ENCODE assay signal across 8 cellular contexts in genomic region chr3:58334013-58334321, GRCh38. TPM values are rescaled to one million over a fixed set of nuclear protein-coding genes. Genes with fewer than 3 reads are reported as not detected.
DNase-seq lines count a peak whose midpoint lies in the region; ATAC-seq, FAIRE-seq and TF ChIP-seq lines count a peak whose summit lies in the region.

No MANE protein-coding gene starts in this region.

- H3K27ac ChIP-seq in sigmoid colon = peak overlapping the region; percentile 72 to 84 (median 82)

- peaks cover 0 to 41% (median 35%) of the 10 kb centered on the region in 4 donors for H3K4me1 ChIP-seq in sigmoid colon

- FAIRE-seq in GM19239 (lab: Jason Lieb, UNC) = no peak

- intact Hi-C loops in sigmoid colon (cut with DNase I) = no loop called here

- H3K27me3 ChIP-seq in sigmoid colon = no peaks in the 10 kb centered on the region

- TF ChIP-seq CTCF in GM12865 (IDR thresholded peaks at IDR 0.05; ENCODE audit: insufficient read depth, low read depth, low read length, missing control alignments) = no peak
- TF ChIP-seq CTCF in fibroblast of the aortic adventitia (IDR thresholded peaks at IDR 0.05; ENCODE audit: insufficient read depth, low read length) = no peak
- TF ChIP-seq CTCF in sigmoid colon (IDR thresholded peaks at IDR 0.05) = no peak

- DNase-seq in GM12865 (ENCODE audit: low read depth) = no peak
- peak; percentile 48 for DNase-seq in SW480 (ENCODE audit: low spot score)
- no peak for DNase-seq in fibroblast of the aortic adventitia (ENCODE audit: low read depth)
- DNase-seq in sigmoid colon = no peak
- DNase-seq in NCI-H146 treated with DMSO at 0.1 percent for 48 hours (lab: John Stamatoyannopoulos, UW; ENCODE audit: unreplicated experiment) = no peak
- DNase-seq in GM19239 (ENCODE audit: insufficient read length, low spot score) = no peak

- WGBS in sigmoid colon, 2 donors = 27 to 28% methylated on average over 4 of the region's 4 CpGs

- no peaks in the 10 kb centered on the region for H3K9me3 ChIP-seq in sigmoid colon

- peak overlapping the region; percentile 51 for H3K4me3 ChIP-seq in GM12865 (ENCODE audit: low read depth, low read length)
- peak overlapping the region; percentile 90 for H3K4me3 ChIP-seq in fibroblast of the aortic adventitia (ENCODE audit: low read depth, low read length)
- peak overlapping the region; percentile 73 to 93 (median 88) for H3K4me3 ChIP-seq in sigmoid colon

- no peak for TF ChIP-seq POLR2A in sigmoid colon (IDR thresholded peaks at IDR 0.05)

- H3K36me3 ChIP-seq in sigmoid colon = no peaks in the 10 kb centered on the region

- ATAC-seq in HG03139 (IDR thresholded peaks at IDR 0.05; ENCODE audit: unreplicated experiment) (no peak), GM19452 (IDR thresholded peaks at IDR 0.05; ENCODE audit: unreplicated experiment) (no peak)

- no peak for TF ChIP-seq EP300 in sigmoid colon (IDR thresholded peaks at IDR 0.05)

RNA-seq across cellular contexts. Expression of gene PXK, which starts 1.3 kb away (rescaled TPM):
- total RNA-seq in fibroblast of the aortic adventitia (ENCODE audit: low replicate concordance) = 19.3 and 64.4 TPM in 2 replicates
- 10 to 100 TPM; 30.3 to 58.7 (median 50.5) TPM for total RNA-seq in sigmoid colon
- polyA plus RNA-seq in sigmoid colon = 10 to 100 TPM in 1 of 3 donors, 1 to 10 TPM in 2; 6.9 to 16.4 (median 8.4) TPM

RNA-seq across cellular contexts. Expression of gene HTD2, which starts 27.6 kb away (rescaled TPM):
- total RNA-seq in fibroblast of the aortic adventitia (ENCODE audit: low replicate concordance) (8.5 and 9.9 TPM in 2 replicates), sigmoid colon (10 to 100 TPM in 3 of 4 donors, 1 to 10 TPM in 1; 6.9 to 20.8 (median 12.5) TPM)
- 10 to 100 TPM in 1 of 3 donors, 1 to 10 TPM in 2; 7.0 to 15.0 (median 7.2) TPM for polyA plus RNA-seq in sigmoid colon

RNA-seq across cellular contexts. Expression of gene RPP14, which starts 27.9 kb away (rescaled TPM):
- total RNA-seq in fibroblast of the aortic adventitia (ENCODE audit: low replicate concordance) (10.8 and 19.0 TPM in 2 replicates), sigmoid colon (10 to 100 TPM; 10.8 to 16.7 (median 13.8) TPM)
- 10 to 100 TPM; 12.1 to 16.6 (median 15.6) TPM for polyA plus RNA-seq in sigmoid colon
